In genomic region chr2:50636462-50636861, GRCh38 we compare ENCODE assay signal across 1 cellular context.
TF ChIP-seq lines count a peak whose summit lies in the region.

No MANE protein-coding gene starts in this region.

TF ChIP-seq in H1, 55 proteins besides CTCF, POLR2A, EP300 and RAD21 (continued from another document):
- TF ChIP-seq CHD7 (IDR thresholded peaks at IDR 0.05; ENCODE audit: insufficient replicate concordance, low read length), result no peak
- no peak for TF ChIP-seq BCL11A (IDR thresholded peaks at IDR 0.05; ENCODE audit: low read depth in 2 of 2, low read length in 2 of 2)
- no peak for TF ChIP-seq SP2 (IDR thresholded peaks at IDR 0.05; ENCODE audit: low read length)
- no peak for TF ChIP-seq GTF2F1 (IDR thresholded peaks at IDR 0.05; ENCODE audit: borderline replicate concordance, low read depth, low read length)
- TF ChIP-seq RXRA (IDR thresholded peaks at IDR 0.05; ENCODE audit: insufficient read depth, low read depth, low read length), result no peak
- TF ChIP-seq JUN (IDR thresholded peaks at IDR 0.05; ENCODE audit: low read depth, low read length), result no peak
- TF ChIP-seq HDAC2 (IDR thresholded peaks at IDR 0.05; ENCODE audit: borderline replicate concordance in 1 of 2, low read depth in 2 of 2, low read length in 2 of 2), result no peak
- TF ChIP-seq RBBP5 (IDR thresholded peaks at IDR 0.05; ENCODE audit: borderline replicate concordance, low read depth, low read length), result no peak
- no peak for TF ChIP-seq CBX5 (IDR thresholded peaks at IDR 0.05; ENCODE audit: low read depth, low read length)
- TF ChIP-seq MAFK (IDR thresholded peaks at IDR 0.05; ENCODE audit: low read depth, low read length), result no peak
- TF ChIP-seq SP1 (IDR thresholded peaks at IDR 0.05; ENCODE audit: low read depth, low read length), result no peak
- no peak for TF ChIP-seq SP4 (IDR thresholded peaks at IDR 0.05; ENCODE audit: low read length)
- no peak for TF ChIP-seq ASH2L (IDR thresholded peaks at IDR 0.05; ENCODE audit: low read length)
- TF ChIP-seq CHD2 (IDR thresholded peaks at IDR 0.05; ENCODE audit: low read length), result no peak
- no peak for TF ChIP-seq HDAC6 (IDR thresholded peaks at IDR 0.05; ENCODE audit: low read depth, low read length)
- no peak for TF ChIP-seq NRF1 (IDR thresholded peaks at IDR 0.05; ENCODE audit: low read depth, low read length)
